ENCODE assay signal across 1 cellular context in genomic region chr12:94817201-94817600, GRCh38.
A peak's percentile ranks its signal among the peaks of the same experiment; 100 is the strongest.
TF ChIP-seq lines count a peak whose summit lies in the region.

No MANE protein-coding gene starts in this region.

TF ChIP-seq in GM12878, 131 proteins besides CTCF, POLR2A, EP300 and RAD21:
- peak; percentile 93 for TF ChIP-seq MLLT1 (IDR thresholded peaks at IDR 0.05)
- TF ChIP-seq ZBTB40 (IDR thresholded peaks at IDR 0.05; ENCODE audit: borderline replicate concordance) = peak; percentile 10; the same call in 1 of the 2 replicates
- TF ChIP-seq POLR2AphosphoS5 (IDR thresholded peaks at IDR 0.05; ENCODE audit: low read length) = 0 out of 2 replicates have a peak, but pooled peaks have one; percentile 23
